In the genomic region with DNA sequence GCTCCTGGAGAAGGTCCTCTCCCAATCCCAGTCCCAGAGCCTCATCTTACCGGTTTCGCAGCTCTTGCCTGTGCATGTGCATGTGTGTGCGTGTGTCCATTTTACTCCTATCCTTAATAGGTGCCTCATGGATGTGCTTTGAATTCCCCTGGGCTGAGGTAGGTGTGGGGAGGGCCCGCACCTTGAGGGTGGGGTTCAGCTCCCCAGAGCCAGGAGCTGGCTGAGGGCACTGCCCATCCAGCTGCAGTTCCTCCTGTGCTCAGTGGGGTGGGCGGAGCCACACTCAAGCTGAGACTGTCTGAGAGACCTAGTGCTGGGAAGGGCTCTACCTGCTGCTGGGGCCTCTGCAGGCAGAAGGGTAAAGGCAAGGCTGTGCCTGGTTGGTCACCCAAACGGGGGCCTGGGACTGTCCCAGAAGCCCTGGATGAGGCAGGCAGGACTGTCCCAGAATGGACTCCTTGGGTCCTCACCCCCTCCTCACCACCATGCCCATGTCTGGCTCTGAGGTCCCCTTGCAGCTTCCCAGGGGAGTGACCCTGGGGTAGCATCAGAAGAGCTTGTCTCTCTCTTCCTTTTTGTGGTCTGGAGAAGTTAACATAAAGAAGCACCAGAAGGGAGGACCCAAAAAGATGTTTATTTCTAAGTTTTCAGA, we compare ENCODE assay signal across 9 cellular contexts. TPM values are rescaled to one million over a fixed set of nuclear protein-coding genes. Genes with fewer than 3 reads are reported as not detected.
A peak's percentile ranks its signal among the peaks of the same experiment; 100 is the strongest.
DNase-seq lines count a peak whose midpoint lies in the region; ATAC-seq and TF ChIP-seq lines count a peak whose summit lies in the region.
"Had no signal": no experiment of that assay in that cellular context is flagged by ENCODE, and none has a peak within 500 bp of the region (broad histone marks: within the 10 kb centered on the region; RNA-seq: fewer than 3 reads in every experiment).

No MANE protein-coding gene starts in this region.

- TF ChIP-seq RAD21 in SK-N-SH (IDR thresholded peaks at IDR 0.05; ENCODE audit: low read length) = no peak

- no peaks in the 10 kb centered on the region for H4K20me1 ChIP-seq in SK-N-SH (ENCODE audit: insufficient read depth)

- CTCF ChIA-PET in SK-N-SH (lab: Yijun Ruan, JAX) = interaction anchor here (0.9 to 10.2 kb wide), 12 partner anchors 10 to 285 kb away, joined by 3 to 232 read pairs (median 4); partner anchors contain the start of genes GDF7, HS1BP3 and LDAH

- WGBS in SK-N-SH (ENCODE audit: low lambda C conversion rate) = 78% methylated on average over 5 of the region's 6 CpGs

- no peak overlapping the region for H3K9ac ChIP-seq in SK-N-SH
- H3K9ac ChIP-seq: parathyroid adenoma had no signal

- H3K4me1 ChIP-seq in SK-N-SH (ENCODE audit: control insufficient read depth in 1 of 2, insufficient read depth in 2 of 2, low read depth in 1 of 2, low read length in 1 of 2) = peaks cover 5 to 12% of the 10 kb centered on the region in 2 experiments; a peak in 3 of 4 replicates
- H3K4me1 ChIP-seq: parathyroid adenoma had no signal

- H3K27me3 ChIP-seq in SK-N-SH (ENCODE audit: insufficient read depth) = peaks cover 10% of the 10 kb centered on the region

- H2AFZ ChIP-seq in SK-N-SH (ENCODE audit: low read depth) = no peak overlapping the region
- H2AFZ ChIP-seq: parathyroid adenoma had no signal

- peak overlapping the region; percentile 41; the same call in 1 of the 2 replicates for H3K4me2 ChIP-seq in SK-N-SH

- H3F3A ChIP-seq in SK-N-SH (replicated peaks; ENCODE audit: insufficient read depth) = peaks cover 6% of the 10 kb centered on the region

- no peaks in the 10 kb centered on the region for H3K9me3 ChIP-seq in SK-N-SH

- POLR2A ChIA-PET in SK-N-SH (lab: Yijun Ruan, JAX) = interaction anchor here (0.8 to 1.0 kb wide), 2 partner anchors 14 to 25 kb away, joined by 3 to 4 read pairs; partner anchors contain the start of gene HS1BP3

- no peak for TF ChIP-seq EP300 in SK-N-SH (IDR thresholded peaks at IDR 0.05; ENCODE audit: borderline replicate concordance in 1 of 2, low read depth in 1 of 2, low read length in 1 of 2)

- peak overlapping the region in 1 of 2 experiments; percentile 45; a peak in 1 of 4 replicates for H3K27ac ChIP-seq in SK-N-SH (ENCODE audit: low read depth in 2 of 2, low read length in 1 of 2)
- H3K27ac ChIP-seq: parathyroid adenoma had no signal

- no peak overlapping the region for H3K4me3 ChIP-seq in SK-N-SH (ENCODE audit: low read depth in 2 of 2, low read length in 1 of 2)

- DNase-seq in DMS53 treated with DMSO at 0.1 percent for 48 hours (lab: John Stamatoyannopoulos, UW; ENCODE audit: unreplicated experiment) = peak; percentile 17
- no peak for DNase-seq in SK-N-SH
- DNase-seq in mucosa of gallbladder (ENCODE audit: low spot score) = peak; percentile 40
- no peak for DNase-seq in NCI-H1694 treated with DMSO at 0.1 percent for 48 hours (lab: John Stamatoyannopoulos, UW)
- no peak for DNase-seq in foreskin melanocyte
- DNase-seq in head of caudate nucleus = no peak

- H3K79me2 ChIP-seq in SK-N-SH (ENCODE audit: insufficient read depth) = no peaks in the 10 kb centered on the region
- H3K79me2 ChIP-seq: parathyroid adenoma had no signal

- peaks cover 0 to 16% of the 10 kb centered on the region in 2 experiments for H3K36me3 ChIP-seq in SK-N-SH (replicated peaks in 1 of 2; ENCODE audit: control insufficient read depth in 1 of 2, insufficient read depth in 2 of 2, low read length in 1 of 2)

- ATAC-seq in GM19043 (IDR thresholded peaks at IDR 0.05; ENCODE audit: low read depth, unreplicated experiment) (peak; percentile 45), HG03064 (IDR thresholded peaks at IDR 0.05; ENCODE audit: low read depth, unreplicated experiment) (peak; percentile 65)

- H3K9me2 ChIP-seq in SK-N-SH = no peaks in the 10 kb centered on the region

- TF ChIP-seq CTCF in SK-N-SH (IDR thresholded peaks at IDR 0.05) = peak; percentile 5; the same call in 1 of the 2 replicates

- intact Hi-C loops in head of caudate nucleus (cut with DNase I) = no loop called here

TF ChIP-seq in SK-N-SH, 30 proteins besides CTCF, POLR2A, EP300 and RAD21:
- no peak for TF ChIP-seq GATA2 (CRISPR knock-in tag; IDR thresholded peaks at IDR 0.05)
- TF ChIP-seq CHD2 (IDR thresholded peaks at IDR 0.05; ENCODE audit: low read length, partially characterized antibody) = no peak
- no peak for TF ChIP-seq MXI1 (IDR thresholded peaks at IDR 0.05; ENCODE audit: low read depth, low read length)
- TF ChIP-seq EZH2phosphoT487 (IDR thresholded peaks at IDR 0.05; ENCODE audit: borderline replicate concordance, low read depth) = no peak
- no peak for TF ChIP-seq TAF1 (IDR thresholded peaks at IDR 0.05; ENCODE audit: borderline replicate concordance, low read depth, low read length)
- TF ChIP-seq JUND (IDR thresholded peaks at IDR 0.05) = no peak
- no peak for TF ChIP-seq PBX3 (IDR thresholded peaks at IDR 0.05)
- no peak for TF ChIP-seq RFX5 (IDR thresholded peaks at IDR 0.05; ENCODE audit: low read length)
- TF ChIP-seq, protein P1, sequence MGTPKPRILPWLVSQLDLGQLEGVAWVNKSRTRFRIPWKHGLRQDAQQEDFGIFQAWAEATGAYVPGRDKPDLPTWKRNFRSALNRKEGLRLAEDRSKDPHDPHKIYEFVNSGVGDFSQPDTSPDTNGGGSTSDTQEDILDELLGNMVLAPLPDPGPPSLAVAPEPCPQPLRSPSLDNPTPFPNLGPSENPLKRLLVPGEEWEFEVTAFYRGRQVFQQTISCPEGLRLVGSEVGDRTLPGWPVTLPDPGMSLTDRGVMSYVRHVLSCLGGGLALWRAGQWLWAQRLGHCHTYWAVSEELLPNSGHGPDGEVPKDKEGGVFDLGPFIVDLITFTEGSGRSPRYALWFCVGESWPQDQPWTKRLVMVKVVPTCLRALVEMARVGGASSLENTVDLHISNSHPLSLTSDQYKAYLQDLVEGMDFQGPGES (IDR thresholded peaks at IDR 0.05; ENCODE audit: low read depth, low read length) = no peak
- no peak for TF ChIP-seq YY1 (IDR thresholded peaks at IDR 0.05; ENCODE audit: low read depth)
- TF ChIP-seq TEAD4 (IDR thresholded peaks at IDR 0.05; ENCODE audit: borderline replicate concordance, insufficient read depth) = no peak
- TF ChIP-seq FOXM1 (IDR thresholded peaks at IDR 0.05; ENCODE audit: low read depth) = no peak
- TF ChIP-seq RXRA (IDR thresholded peaks at IDR 0.05; ENCODE audit: borderline replicate concordance, low read depth) = no peak
- TF ChIP-seq RCOR1 (IDR thresholded peaks at IDR 0.05; ENCODE audit: low read length) = no peak
- no peak for TF ChIP-seq TCF12 (IDR thresholded peaks at IDR 0.05)
- no peak for TF ChIP-seq SMC3 (IDR thresholded peaks at IDR 0.05; ENCODE audit: low read depth, low read length)
- TF ChIP-seq ELF1 (IDR thresholded peaks at IDR 0.05) = no peak
- TF ChIP-seq GABPA (IDR thresholded peaks at IDR 0.05; ENCODE audit: low read depth) = no peak
- no peak for TF ChIP-seq USF1 (IDR thresholded peaks at IDR 0.05; ENCODE audit: borderline replicate concordance, low read depth)
- TF ChIP-seq, protein P2, sequence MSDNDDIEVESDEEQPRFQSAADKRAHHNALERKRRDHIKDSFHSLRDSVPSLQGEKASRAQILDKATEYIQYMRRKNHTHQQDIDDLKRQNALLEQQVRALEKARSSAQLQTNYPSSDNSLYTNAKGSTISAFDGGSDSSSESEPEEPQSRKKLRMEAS (IDR thresholded peaks at IDR 0.05; ENCODE audit: low read depth) = no peak

RNA-seq across cellular contexts. Expression of gene GDF7, which starts 8.9 kb away (rescaled TPM):
- 0.02 and 0.03 TPM in 2 replicates for polyA plus RNA-seq in SK-N-SH (2012; rRNA removed)
- polyA plus RNA-seq in SK-N-SH (2012; cell fraction: cytosol; rRNA removed) = 0.04 TPM in 2 replicates
- 0.19 TPM in 2 replicates for polyA plus RNA-seq in SK-N-SH (2012; cell fraction: nucleus; rRNA removed)
- 2.5 TPM for total RNA-seq in mucosa of gallbladder

RNA-seq across cellular contexts. Expression of gene HS1BP3, which starts 24.9 kb away (rescaled TPM):
- 18.7 and 20.1 TPM in 2 replicates for polyA plus RNA-seq in SK-N-SH (2012; rRNA removed)
- polyA plus RNA-seq in SK-N-SH (2012; cell fraction: cytosol; rRNA removed) = 9.8 and 14.2 TPM in 2 replicates
- 47.9 and 49.4 TPM in 2 replicates for polyA plus RNA-seq in SK-N-SH (2012; cell fraction: nucleus; rRNA removed)
- total RNA-seq in mucosa of gallbladder = 50.3 TPM

Comparison
In these comparisons a context has a peak if more than half of its experiments do, and no peak if none do; other contexts are left out.
1. DNase-seq: peak in DMS53 treated with DMSO at 0.1 percent for 48 hours (single experiment) and mucosa of gallbladder (single experiment); none in SK-N-SH (single experiment), NCI-H1694 treated with DMSO at 0.1 percent for 48 hours (single experiment), foreskin melanocyte (single experiment) and head of caudate nucleus (0 of 42).